In genomic region chr18:54181856-54182612, GRCh38 we compare ENCODE assay signal across 10 cellular contexts. TPM values are rescaled to one million over a fixed set of nuclear protein-coding genes. Genes with fewer than 3 reads are reported as not detected.
DNase-seq lines count a peak whose midpoint lies in the region; ATAC-seq and TF ChIP-seq lines count a peak whose summit lies in the region.
"Had no signal": no experiment of that assay in that cellular context is flagged by ENCODE, and none has a peak within 500 bp of the region (broad histone marks: within the 10 kb centered on the region; RNA-seq: fewer than 3 reads in every experiment).

No MANE protein-coding gene starts in this region.

- H3K36me3 Mint-ChIP-seq in naive thymus-derived CD8-positive, alpha-beta T cell = peaks cover 2 to 34% (median 5%) of the 10 kb centered on the region in 3 donors

- peak; percentile 82 for ATAC-seq in activated CD4-positive, CD25-positive, alpha-beta regulatory T cell treated with anti-CD3 and anti-CD28 coated beads, Interleukin-2, amount 50 U/mL, for 24 hours
- peak; percentile 57 for ATAC-seq in GM21528 (IDR thresholded peaks at IDR 0.05; ENCODE audit: low FRiP score, unreplicated experiment)
- ATAC-seq in HG03520 (IDR thresholded peaks at IDR 0.05; ENCODE audit: unreplicated experiment) = peak; percentile 59
- no peak for ATAC-seq in naive thymus-derived CD8-positive, alpha-beta T cell
- ATAC-seq in omental fat pad (ENCODE audit: low FRiP score) = no peak

- no peaks in the 10 kb centered on the region for H3K9me3 Mint-ChIP-seq in naive thymus-derived CD8-positive, alpha-beta T cell

- H3K27me3 Mint-ChIP-seq in naive thymus-derived CD8-positive, alpha-beta T cell = no peaks in the 10 kb centered on the region

- H3K4me3 Mint-ChIP-seq in naive thymus-derived CD8-positive, alpha-beta T cell = no peak overlapping the region

- peaks cover 0 to 8% (median 1%) of the 10 kb centered on the region in 4 donors for H3K4me1 Mint-ChIP-seq in naive thymus-derived CD8-positive, alpha-beta T cell

- no peak overlapping the region for H3K27ac Mint-ChIP-seq in naive thymus-derived CD8-positive, alpha-beta T cell

- no peak for TF ChIP-seq CTCF in omental fat pad (IDR thresholded peaks at IDR 0.05)

- DNase-seq in activated CD4-positive, CD25-positive, alpha-beta regulatory T cell (lab: John Stamatoyannopoulos, UW) = no peak
- DNase-seq in iris pigment epithelial cell (ENCODE audit: low read depth) = peak; percentile 55
- DNase-seq in naive thymus-derived CD8-positive, alpha-beta T cell = no peak
- no peak for DNase-seq in ureter (ENCODE audit: low spot score)
- DNase-seq in omental fat pad (ENCODE audit: low spot score) = no peak
- DNase-seq: activated effector memory CD4-positive, alpha-beta T cell treated with anti-CD3 and anti-CD28 coated beads, Interleukin-2, amount 50 U/mL, for 16 hours; effector CD8-positive, alpha-beta T cell had no signal

- POLR2A ChIA-PET in naive thymus-derived CD8-positive, alpha-beta T cell (lab: Charles Lee) = no interaction called here

RNA-seq across cellular contexts. Expression of gene MBD2, which starts 42.4 kb away (rescaled TPM):
- 10 to 100 TPM; 78.8 to 85.1 TPM for total RNA-seq in naive thymus-derived CD8-positive, alpha-beta T cell
- 10 to 100 TPM in 2 of 3 donors, 1 to 10 TPM in 1; 6.3 to 21.1 (median 13.0) TPM for polyA plus RNA-seq in naive thymus-derived CD8-positive, alpha-beta T cell
- total RNA-seq in ureter (95.7 TPM), omental fat pad (10 to 100 TPM; 33.3 to 58.6 (median 44.6) TPM)

Comparison
In these comparisons a context has a peak if more than half of its experiments do, and no peak if none do; other contexts are left out.
1. ATAC-seq: peak in activated CD4-positive, CD25-positive, alpha-beta regulatory T cell treated with anti-CD3 and anti-CD28 coated beads, Interleukin-2, amount 50 U/mL, for 24 hours (2 of 2), GM21528 (single experiment) and HG03520 (single experiment); none in naive thymus-derived CD8-positive, alpha-beta T cell (0 of 2) and omental fat pad (single experiment).